In genomic region chr1:174032823-174033222, GRCh38 we compare ENCODE assay signal across 23 cellular contexts.
"Had no signal": no experiment of that assay in that cellular context is flagged by ENCODE, and none has a peak within 500 bp of the region (broad histone marks: within the 10 kb centered on the region; RNA-seq: fewer than 3 reads in every experiment).

No MANE protein-coding gene starts in this region.

- ATAC-seq: activated CD4-positive, CD25-positive, alpha-beta regulatory T cell treated with anti-CD3 and anti-CD28 coated beads, Interleukin-2, amount 50 U/mL, for 24 hours; activated CD8-positive, alpha-beta T cell treated with anti-CD3 and anti-CD28 coated beads for 36 hours had no signal

- DNase-seq: activated CD4-positive, alpha-beta T cell treated with anti-CD3 and anti-CD28 coated beads for 4 hours; activated CD8-positive, alpha-beta memory T cell treated with anti-CD3 and anti-CD28 coated beads, Interleukin-2, amount 50 U/mL, for 4 hours; activated CD8-positive, alpha-beta T cell treated with anti-CD3 and anti-CD28 coated beads for 36 hours; activated naive CD4-positive, alpha-beta T cell treated with anti-CD3 and anti-CD28 coated beads, Interleukin-2, amount 50 U/mL, for 16 hours; activated naive CD8-positive, alpha-beta T cell treated with anti-CD3 and anti-CD28 coated beads, Interleukin-2, amount 10 ng/mL, durations not matched to agents 7 days and 5 days; activated T-cell treated with anti-CD3 and anti-CD28 coated beads, Interleukin-2, amount 50 U/mL, for 1 hour; adrenal gland; aorta; central memory CD4-positive, alpha-beta T cell; MV-4-11; NCI-H1092 treated with DMSO at 0.1 percent for 48 hours; NCI-H1417 treated with DMSO at 0.1 percent for 48 hours; NCI-H1694; NCI-H2029; NCI-H446; NCI-H524; Peyer's patch; Right ventricle myocardium superior; SJCRH30 had no signal

- H3K4me1 ChIP-seq: adrenal gland, breast epithelium, Peyer's patch had no signal

- H3K36me3 ChIP-seq: adrenal gland, breast epithelium, MG63, Peyer's patch, SJCRH30 had no signal

- H3K27me3 ChIP-seq: adrenal gland, breast epithelium, MG63, Peyer's patch, SJCRH30 had no signal

- H3K4me3 ChIP-seq: adrenal gland, breast epithelium, MG63, Peyer's patch, SJCRH30 had no signal

- H3K9me3 ChIP-seq: adrenal gland, breast epithelium, Peyer's patch, SJCRH30 had no signal

- H3K27ac ChIP-seq: adrenal gland, breast epithelium, Peyer's patch, RWPE1, SJCRH30 had no signal
